Comparison of ENCODE assay signal across 8 cellular contexts in the genomic region with DNA sequence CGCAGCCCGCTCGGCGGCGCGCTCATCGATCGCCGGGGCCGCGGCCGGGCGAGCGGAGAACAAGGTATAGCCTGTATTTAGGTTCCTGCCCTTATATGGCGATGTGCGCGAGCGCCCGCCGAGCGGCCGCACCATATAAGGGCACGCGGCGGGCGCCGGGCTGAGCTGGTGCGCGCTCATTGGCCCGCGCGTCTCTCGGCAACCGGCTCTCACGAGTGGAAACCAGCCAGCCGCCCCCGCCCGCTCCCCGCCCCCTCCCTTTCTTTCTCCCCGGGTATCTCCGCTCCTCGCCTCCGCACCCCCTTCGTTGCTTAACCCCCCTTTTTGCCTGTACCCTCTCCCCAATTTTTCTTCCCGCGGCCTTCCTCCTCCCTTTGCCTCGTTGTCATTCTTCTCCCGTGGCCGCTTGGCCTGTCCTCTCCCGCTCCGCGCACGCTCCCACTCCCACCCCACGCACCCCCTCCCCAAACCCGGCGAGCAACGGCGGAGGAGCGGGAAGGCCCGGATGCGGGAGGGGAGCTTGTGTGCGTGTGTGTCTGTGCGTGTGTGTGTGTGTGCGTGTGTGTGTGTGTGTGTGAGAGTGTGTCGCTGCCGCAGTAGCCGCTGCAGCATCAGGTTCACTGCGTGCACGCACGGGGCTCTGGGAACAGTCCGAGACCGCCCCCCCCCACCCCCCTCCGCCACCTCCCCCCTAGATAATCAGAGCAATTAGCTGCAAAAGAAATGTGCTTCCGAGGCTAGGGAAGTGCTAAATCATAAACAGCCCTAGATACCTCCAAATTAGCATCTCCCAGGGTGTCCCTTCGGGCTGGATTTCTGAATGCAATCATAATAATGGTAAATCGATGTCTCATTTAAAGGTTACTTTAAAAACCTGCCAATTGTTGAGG. TPM values are rescaled to one million over a fixed set of nuclear protein-coding genes. Genes with fewer than 3 reads are reported as not detected.
A peak's percentile ranks its signal among the peaks of the same experiment; 100 is the strongest.
DNase-seq lines count a peak whose midpoint lies in the region; ATAC-seq and TF ChIP-seq lines count a peak whose summit lies in the region.

No MANE protein-coding gene starts in this region.

- WGBS in sigmoid colon, 2 donors, result 1% methylated on average over 76 of the region's 76 CpGs

- H3K79me2 ChIP-seq in SU-DHL-6 (ENCODE audit: insufficient read depth, low read length), result no peaks in the 10 kb centered on the region

- no peak for TF ChIP-seq EP300 in sigmoid colon (IDR thresholded peaks at IDR 0.05)

- peaks cover 28% of the 10 kb centered on the region for H3K4me1 Mint-ChIP-seq in activated naive CD8-positive, alpha-beta T cell (ENCODE audit: low read depth)

- H3K27ac ChIP-seq in SU-DHL-6 (ENCODE audit: low read depth, low read length) (no peak overlapping the region), sigmoid colon (no peak overlapping the region)

- H3K36me3 Mint-ChIP-seq in activated naive CD8-positive, alpha-beta T cell, result no peaks in the 10 kb centered on the region

- no peak overlapping the region for H3K9ac ChIP-seq in SU-DHL-6 (ENCODE audit: low read length)

- H3K27ac Mint-ChIP-seq in activated naive CD8-positive, alpha-beta T cell, result no peak overlapping the region

- peak overlapping the region; percentile 49 for H3K4me3 Mint-ChIP-seq in activated naive CD8-positive, alpha-beta T cell

- intact Hi-C loops in left ventricle myocardium superior (cut with micrococcal nuclease), result no loop called here
- intact Hi-C loops in sigmoid colon (cut with DNase I), result loop anchor here (2.0 kb wide), 1 partner anchor 28 kb away; a partner anchor contains a TSS

- no peaks in the 10 kb centered on the region for H4K20me1 ChIP-seq in SU-DHL-6 (ENCODE audit: low read depth, low read length)

- ATAC-seq in HG02759 (IDR thresholded peaks at IDR 0.05; ENCODE audit: unreplicated experiment), result peak; percentile 86
- ATAC-seq in left ventricle myocardium superior, result peak; percentile 79
- ATAC-seq in GM21367 (IDR thresholded peaks at IDR 0.05; ENCODE audit: unreplicated experiment), result no peak

- H3K36me3 ChIP-seq in GM06990 (ENCODE audit: control insufficient read depth, insufficient read depth, low read length) (no peaks in the 10 kb centered on the region), SU-DHL-6 (ENCODE audit: low read length) (no peaks in the 10 kb centered on the region), sigmoid colon (no peaks in the 10 kb centered on the region)

- no peak overlapping the region for H2AFZ ChIP-seq in SU-DHL-6 (ENCODE audit: low read depth, low read length, severe bottlenecking)

- no peaks in the 10 kb centered on the region for H3K9me3 ChIP-seq in SU-DHL-6 (ENCODE audit: insufficient read depth, low read length)
- H3K9me3 ChIP-seq in sigmoid colon, result no peaks in the 10 kb centered on the region

- TF ChIP-seq POLR2A in sigmoid colon (IDR thresholded peaks at IDR 0.05), result no peak

- DNase-seq in GM06990 (ENCODE audit: extremely low read depth, insufficient read length) (peak; percentile 94), NCI-H1436 (lab: John Stamatoyannopoulos, UW) (peak; percentile 94), left ventricle myocardium superior (peak; percentile 84), sigmoid colon (peak; percentile 82)

- peaks cover 2% of the 10 kb centered on the region; the same call in 1 of the 2 replicates for H3F3A ChIP-seq in SU-DHL-6 (ENCODE audit: insufficient read depth)

- H3K9me3 Mint-ChIP-seq in activated naive CD8-positive, alpha-beta T cell (ENCODE audit: low read depth), result no peaks in the 10 kb centered on the region

- H3K4me2 ChIP-seq in SU-DHL-6 (ENCODE audit: low read depth, low read length, poor library complexity, severe bottlenecking), result peak overlapping the region; percentile 36

- H3K27me3 ChIP-seq in GM06990 (replicated peaks; ENCODE audit: control insufficient read depth, insufficient read depth, low read length) (peaks cover 29% of the 10 kb centered on the region), SU-DHL-6 (ENCODE audit: low read length) (no peaks in the 10 kb centered on the region), sigmoid colon (peaks cover 81 to 100% (median 93%) of the 10 kb centered on the region in 3 donors)

- peaks cover 33% of the 10 kb centered on the region for H3K27me3 Mint-ChIP-seq in activated naive CD8-positive, alpha-beta T cell

- H3K4me1 ChIP-seq in sigmoid colon, result peaks cover 0 to 56% (median 52%) of the 10 kb centered on the region in 4 donors

- peak overlapping the region; percentile 55 for H3K4me3 ChIP-seq in GM06990 (replicated peaks; ENCODE audit: low read depth, low read length)
- H3K4me3 ChIP-seq in SU-DHL-6 (ENCODE audit: insufficient read depth, low read length, poor library complexity, severe bottlenecking), result no peak overlapping the region
- H3K4me3 ChIP-seq in sigmoid colon, result peak overlapping the region in 3 of 4 donors; percentile 10 to 37 (median 12)

- TF ChIP-seq CTCF in GM06990 (IDR thresholded peaks at IDR 0.05; ENCODE audit: insufficient read depth, low read length, poor library complexity, severe bottlenecking) (no peak), SU-DHL-6 (IDR thresholded peaks at IDR 0.05; ENCODE audit: insufficient read depth, low read length, poor library complexity, severe bottlenecking) (no peak), sigmoid colon (IDR thresholded peaks at IDR 0.05) (no peak)

- H3K9me2 ChIP-seq in SU-DHL-6 (replicated peaks; ENCODE audit: insufficient read depth, low read length), result no peaks in the 10 kb centered on the region

RNA-seq across cellular contexts. Expression of a gene that starts 13.5 kb away (rescaled TPM):
- total RNA-seq in left ventricle myocardium superior (8.2 TPM), sigmoid colon (1 to 10 TPM in 2 of 4 donors, under 1 TPM in 2; 0.28 to 1.8 (median 1.2) TPM)
- polyA plus RNA-seq in sigmoid colon, result 1 to 10 TPM; 2.4 to 5.6 (median 4.9) TPM

RNA-seq across cellular contexts. Expression of a gene that starts 28.9 kb away (rescaled TPM):
- total RNA-seq in left ventricle myocardium superior (27.4 TPM), sigmoid colon (1 to 10 TPM; 6.1 to 9.8 (median 7.5) TPM)
- 10 to 100 TPM in 1 of 3 donors, 1 to 10 TPM in 2; 3.5 to 14.2 (median 8.4) TPM for polyA plus RNA-seq in sigmoid colon

RNA-seq across cellular contexts. Expression of a gene that starts 32.4 kb away (rescaled TPM):
- total RNA-seq in left ventricle myocardium superior (2.9 TPM), sigmoid colon (under 1 TPM in 3 of 4 donors, not detected in 1; 0.33 to 0.95 (median 0.36) TPM)
- polyA plus RNA-seq in sigmoid colon, result 1 to 10 TPM in 1 of 3 donors, under 1 TPM in 2; under 0.01 to 2.0 (median 0.23) TPM
